1 cellular context compared by ENCODE assay signal in the genomic region with DNA sequence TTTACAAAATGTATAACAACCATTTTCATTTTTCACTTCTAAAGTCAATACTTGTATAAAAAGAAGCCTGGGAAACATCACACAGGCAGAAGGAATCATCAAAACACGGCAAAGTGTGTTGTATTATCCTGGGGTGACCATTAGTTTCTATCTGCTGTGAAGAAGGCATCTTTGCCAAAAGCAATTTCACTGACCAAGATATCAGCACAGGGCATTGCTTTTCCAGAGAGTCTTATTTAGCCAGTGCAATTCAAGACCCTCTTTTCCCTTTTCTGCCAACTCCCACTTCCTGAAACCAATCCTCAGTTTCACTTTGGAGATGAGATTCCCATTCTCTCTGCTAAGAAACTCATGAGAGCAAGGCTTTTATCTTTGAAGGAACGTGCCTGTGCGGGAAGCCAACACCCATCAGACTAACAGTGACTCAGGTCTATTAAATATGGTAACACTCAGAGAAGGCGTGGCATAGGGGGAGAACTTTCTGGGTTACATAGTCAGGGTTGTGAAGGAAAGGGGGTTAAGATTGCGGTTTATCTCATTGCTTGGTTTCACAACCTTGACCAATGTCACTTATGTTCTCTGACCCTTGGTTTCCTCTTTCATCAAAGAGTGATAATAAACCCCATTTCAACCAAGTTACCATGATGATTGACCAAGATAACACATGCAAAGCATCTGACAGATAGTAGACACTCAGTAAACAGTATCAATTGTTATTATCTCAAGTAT.
A peak's percentile ranks its signal among the peaks of the same experiment; 100 is the strongest.
TF ChIP-seq lines count a peak whose summit lies in the region.

No MANE protein-coding gene starts in this region.

TF ChIP-seq in K562, 482 proteins besides CTCF, POLR2A, EP300 and RAD21 (continued from another document and continues in another):
- TF ChIP-seq, protein P1, sequence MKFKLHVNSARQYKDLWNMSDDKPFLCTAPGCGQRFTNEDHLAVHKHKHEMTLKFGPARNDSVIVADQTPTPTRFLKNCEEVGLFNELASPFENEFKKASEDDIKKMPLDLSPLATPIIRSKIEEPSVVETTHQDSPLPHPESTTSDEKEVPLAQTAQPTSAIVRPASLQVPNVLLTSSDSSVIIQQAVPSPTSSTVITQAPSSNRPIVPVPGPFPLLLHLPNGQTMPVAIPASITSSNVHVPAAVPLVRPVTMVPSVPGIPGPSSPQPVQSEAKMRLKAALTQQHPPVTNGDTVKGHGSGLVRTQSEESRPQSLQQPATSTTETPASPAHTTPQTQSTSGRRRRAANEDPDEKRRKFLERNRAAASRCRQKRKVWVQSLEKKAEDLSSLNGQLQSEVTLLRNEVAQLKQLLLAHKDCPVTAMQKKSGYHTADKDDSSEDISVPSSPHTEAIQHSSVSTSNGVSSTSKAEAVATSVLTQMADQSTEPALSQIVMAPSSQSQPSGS (CRISPR knock-in tag; IDR thresholded peaks at IDR 0.05), result no peak
- TF ChIP-seq FOXK2 (conservative IDR thresholded peaks at IDR 0.05 in 1 of 2, IDR thresholded peaks at IDR 0.05 in 1 of 2; ENCODE audit: low read depth in 2 of 2) (no peak), ZFPM2 (CRISPR knock-in tag; IDR thresholded peaks at IDR 0.05) (no peak), MEIS2 (IDR thresholded peaks at IDR 0.05; ENCODE audit: partially characterized antibody) (peak; percentile 76), ZNF124 (CRISPR knock-in tag; IDR thresholded peaks at IDR 0.05) (no peak), MAFG (tag; conservative IDR thresholded peaks at IDR 0.05) (peak; percentile 74), XRCC4 (IDR thresholded peaks at IDR 0.05; ENCODE audit: extremely low read depth, insufficient read depth, insufficient read length) (no peak), ILF3 (IDR thresholded peaks at IDR 0.05; ENCODE audit: borderline replicate concordance) (no peak), LEF1 (IDR thresholded peaks at IDR 0.05) (peak; percentile 70; the same call in 1 of the 2 replicates), BHLHE40 (IDR thresholded peaks at IDR 0.05; ENCODE audit: low read length) (peak; percentile 96), ESRRB (CRISPR knock-in tag; IDR thresholded peaks at IDR 0.05; ENCODE audit: borderline replicate concordance) (no peak), ERF (CRISPR knock-in tag; IDR thresholded peaks at IDR 0.05) (no peak), ZNF589 (CRISPR knock-in tag; IDR thresholded peaks at IDR 0.05; ENCODE audit: low read depth) (no peak), ZC3H8 (IDR thresholded peaks at IDR 0.05) (no peak), MEF2D (tag; conservative IDR thresholded peaks at IDR 0.05; ENCODE audit: low read depth) (no peak), ZNF41 (CRISPR knock-in tag; conservative IDR thresholded peaks at IDR 0.05) (no peak), GTF2A2 (tag; IDR thresholded peaks at IDR 0.05) (no peak), PHB (CRISPR knock-in tag; IDR thresholded peaks at IDR 0.05) (no peak), JUND (IDR thresholded peaks at IDR 0.05; ENCODE audit: borderline replicate concordance, low read depth, low read length) (peak; percentile 56; the same call in 1 of the 2 replicates), JUND (tag; IDR thresholded peaks at IDR 0.05; ENCODE audit: borderline replicate concordance, low read depth, low read length) (peak; percentile 65; the same call in 1 of the 3 replicates), HDAC1 (IDR thresholded peaks at IDR 0.05) (peak in 1 of 2 experiments; percentile 80; a peak in 1 of 4 replicates), SMAD2 (IDR thresholded peaks at IDR 0.05; ENCODE audit: low read depth, low read length) (no peak), ZNF696 (CRISPR knock-in tag; conservative IDR thresholded peaks at IDR 0.05) (no peak), ZFP36 (IDR thresholded peaks at IDR 0.05; ENCODE audit: low read depth, low read length, partially characterized antibody) (no peak), TCF3 (CRISPR knock-in tag; IDR thresholded peaks at IDR 0.05) (peak; percentile 73), ZFP30 (CRISPR knock-in tag; IDR thresholded peaks at IDR 0.05; ENCODE audit: borderline replicate concordance) (no peak), SRSF9 (IDR thresholded peaks at IDR 0.05; ENCODE audit: borderline replicate concordance, low read depth, low read length) (no peak), ZNF184 (CRISPR knock-in tag; IDR thresholded peaks at IDR 0.05) (no peak), GABPA (tag; conservative IDR thresholded peaks at IDR 0.05; ENCODE audit: low read depth) (no peak), MTA1 (IDR thresholded peaks at IDR 0.05; ENCODE audit: borderline replicate concordance) (0 out of 2 replicates have a peak, but pooled peaks have one; percentile 52), CCNT2 (IDR thresholded peaks at IDR 0.05; ENCODE audit: borderline replicate concordance, extremely low read depth, insufficient read length, low read depth, low read length) (peak; percentile 40)
- TF ChIP-seq, protein P2, sequence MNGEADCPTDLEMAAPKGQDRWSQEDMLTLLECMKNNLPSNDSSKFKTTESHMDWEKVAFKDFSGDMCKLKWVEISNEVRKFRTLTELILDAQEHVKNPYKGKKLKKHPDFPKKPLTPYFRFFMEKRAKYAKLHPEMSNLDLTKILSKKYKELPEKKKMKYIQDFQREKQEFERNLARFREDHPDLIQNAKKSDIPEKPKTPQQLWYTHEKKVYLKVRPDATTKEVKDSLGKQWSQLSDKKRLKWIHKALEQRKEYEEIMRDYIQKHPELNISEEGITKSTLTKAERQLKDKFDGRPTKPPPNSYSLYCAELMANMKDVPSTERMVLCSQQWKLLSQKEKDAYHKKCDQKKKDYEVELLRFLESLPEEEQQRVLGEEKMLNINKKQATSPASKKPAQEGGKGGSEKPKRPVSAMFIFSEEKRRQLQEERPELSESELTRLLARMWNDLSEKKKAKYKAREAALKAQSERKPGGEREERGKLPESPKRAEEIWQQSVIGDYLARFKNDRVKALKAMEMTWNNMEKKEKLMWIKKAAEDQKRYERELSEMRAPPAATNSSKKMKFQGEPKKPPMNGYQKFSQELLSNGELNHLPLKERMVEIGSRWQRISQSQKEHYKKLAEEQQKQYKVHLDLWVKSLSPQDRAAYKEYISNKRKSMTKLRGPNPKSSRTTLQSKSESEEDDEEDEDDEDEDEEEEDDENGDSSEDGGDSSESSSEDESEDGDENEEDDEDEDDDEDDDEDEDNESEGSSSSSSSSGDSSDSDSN (IDR thresholded peaks at IDR 0.05; ENCODE audit: borderline replicate concordance in 1 of 2, low read depth in 2 of 2, low read length in 2 of 2), result no peak
- TF ChIP-seq, protein P3, sequence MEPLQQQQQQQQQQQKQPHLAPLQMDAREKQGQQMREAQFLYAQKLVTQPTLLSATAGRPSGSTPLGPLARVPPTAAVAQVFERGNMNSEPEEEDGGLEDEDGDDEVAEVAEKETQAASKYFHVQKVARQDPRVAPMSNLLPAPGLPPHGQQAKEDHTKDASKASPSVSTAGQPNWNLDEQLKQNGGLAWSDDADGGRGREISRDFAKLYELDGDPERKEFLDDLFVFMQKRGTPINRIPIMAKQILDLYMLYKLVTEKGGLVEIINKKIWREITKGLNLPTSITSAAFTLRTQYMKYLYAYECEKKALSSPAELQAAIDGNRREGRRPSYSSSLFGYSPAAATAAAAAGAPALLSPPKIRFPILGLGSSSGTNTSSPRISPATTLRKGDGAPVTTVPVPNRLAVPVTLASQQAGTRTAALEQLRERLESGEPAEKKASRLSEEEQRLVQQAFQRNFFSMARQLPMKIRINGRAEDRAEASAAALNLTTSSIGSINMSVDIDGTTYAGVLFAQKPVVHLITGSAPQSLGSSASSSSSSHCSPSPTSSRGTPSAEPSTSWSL (CRISPR knock-in tag; IDR thresholded peaks at IDR 0.05; ENCODE audit: borderline replicate concordance), result no peak
- TF ChIP-seq, protein P4, sequence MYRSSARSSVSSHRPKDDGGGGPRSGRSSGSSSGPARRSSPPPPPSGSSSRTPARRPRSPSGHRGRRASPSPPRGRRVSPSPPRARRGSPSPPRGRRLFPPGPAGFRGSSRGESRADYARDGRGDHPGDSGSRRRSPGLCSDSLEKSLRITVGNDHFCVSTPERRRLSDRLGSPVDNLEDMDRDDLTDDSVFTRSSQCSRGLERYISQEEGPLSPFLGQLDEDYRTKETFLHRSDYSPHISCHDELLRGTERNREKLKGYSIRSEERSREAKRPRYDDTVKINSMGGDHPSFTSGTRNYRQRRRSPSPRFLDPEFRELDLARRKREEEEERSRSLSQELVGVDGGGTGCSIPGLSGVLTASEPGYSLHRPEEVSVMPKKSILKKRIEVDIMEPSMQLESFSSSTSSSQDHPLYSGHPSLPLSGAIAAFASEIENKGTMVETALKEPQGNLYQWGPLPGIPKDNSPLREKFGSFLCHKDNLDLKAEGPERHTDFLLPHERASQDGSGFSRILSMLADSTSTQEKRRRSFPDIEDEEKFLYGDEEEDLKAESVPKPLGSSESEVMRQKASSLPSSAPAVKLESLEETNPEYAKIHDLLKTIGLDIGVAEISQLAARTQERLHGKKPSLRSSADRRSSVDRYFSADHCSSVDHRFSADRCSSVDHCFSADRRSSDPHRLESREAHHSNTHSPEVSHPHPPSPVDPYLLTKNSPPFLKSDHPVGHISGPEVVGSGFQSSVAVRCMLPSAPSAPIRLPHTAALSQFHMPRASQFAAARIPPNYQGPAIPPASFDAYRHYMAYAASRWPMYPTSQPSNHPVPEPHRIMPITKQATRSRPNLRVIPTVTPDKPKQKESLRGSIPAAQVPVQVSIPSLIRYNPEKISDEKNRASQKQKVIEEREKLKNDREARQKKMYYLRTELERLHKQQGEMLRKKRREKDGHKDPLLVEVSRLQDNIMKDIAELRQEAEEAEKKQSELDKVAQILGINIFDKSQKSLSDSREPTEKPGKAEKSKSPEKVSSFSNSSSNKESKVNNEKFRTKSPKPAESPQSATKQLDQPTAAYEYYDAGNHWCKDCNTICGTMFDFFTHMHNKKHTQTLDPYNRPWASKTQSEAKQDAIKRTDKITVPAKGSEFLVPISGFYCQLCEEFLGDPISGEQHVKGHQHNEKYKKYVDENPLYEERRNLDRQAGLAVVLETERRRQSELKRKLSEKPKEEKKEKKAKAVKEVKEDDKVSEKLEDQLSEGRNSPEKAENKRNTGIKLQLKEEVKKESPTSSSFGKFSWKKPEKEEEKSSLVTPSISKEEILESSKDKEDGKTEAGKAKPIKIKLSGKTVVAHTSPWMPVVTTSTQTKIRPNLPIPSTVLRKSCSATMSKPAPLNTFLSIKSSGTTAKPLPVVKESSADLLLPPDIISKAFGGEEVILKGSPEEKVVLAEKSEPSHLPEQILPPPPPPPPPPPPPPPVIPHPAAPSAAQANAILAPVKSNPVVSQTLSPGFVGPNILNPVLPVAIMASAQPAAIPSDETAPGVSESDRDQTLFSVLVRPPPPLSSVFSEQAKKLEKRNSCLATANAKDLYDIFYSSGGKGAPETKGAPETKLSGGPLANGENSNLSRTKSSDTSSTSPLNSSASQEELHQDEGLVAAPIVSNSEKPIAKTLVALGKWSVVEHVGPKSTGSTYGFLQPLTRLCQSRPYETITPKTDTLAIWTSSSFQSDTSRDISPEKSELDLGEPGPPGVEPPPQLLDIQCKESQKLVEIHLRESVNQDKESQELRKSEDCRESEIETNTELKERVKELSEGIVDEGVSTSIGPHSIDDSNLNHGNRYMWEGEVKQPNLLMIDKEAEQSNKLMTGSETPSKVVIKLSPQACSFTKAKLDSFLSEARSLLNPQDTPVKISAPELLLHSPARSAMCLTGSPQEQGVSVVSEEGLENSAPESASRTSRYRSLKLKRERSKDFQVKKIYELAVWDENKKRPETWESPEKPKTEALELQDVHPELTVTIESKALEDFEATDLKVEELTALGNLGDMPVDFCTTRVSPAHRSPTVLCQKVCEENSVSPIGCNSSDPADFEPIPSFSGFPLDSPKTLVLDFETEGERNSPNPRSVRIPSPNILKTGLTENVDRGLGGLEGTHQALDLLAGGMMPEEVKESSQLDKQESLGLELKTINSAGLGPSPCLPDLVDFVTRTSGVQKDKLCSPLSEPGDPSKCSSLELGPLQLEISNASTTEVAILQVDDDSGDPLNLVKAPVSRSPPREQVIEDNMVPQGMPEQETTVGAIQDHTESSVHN (IDR thresholded peaks at IDR 0.05; ENCODE audit: borderline replicate concordance in 1 of 2, low read depth in 1 of 2), result peak in 1 of 2 experiments; percentile 66; a peak in 2 of 4 replicates
- TF ChIP-seq, protein P5, sequence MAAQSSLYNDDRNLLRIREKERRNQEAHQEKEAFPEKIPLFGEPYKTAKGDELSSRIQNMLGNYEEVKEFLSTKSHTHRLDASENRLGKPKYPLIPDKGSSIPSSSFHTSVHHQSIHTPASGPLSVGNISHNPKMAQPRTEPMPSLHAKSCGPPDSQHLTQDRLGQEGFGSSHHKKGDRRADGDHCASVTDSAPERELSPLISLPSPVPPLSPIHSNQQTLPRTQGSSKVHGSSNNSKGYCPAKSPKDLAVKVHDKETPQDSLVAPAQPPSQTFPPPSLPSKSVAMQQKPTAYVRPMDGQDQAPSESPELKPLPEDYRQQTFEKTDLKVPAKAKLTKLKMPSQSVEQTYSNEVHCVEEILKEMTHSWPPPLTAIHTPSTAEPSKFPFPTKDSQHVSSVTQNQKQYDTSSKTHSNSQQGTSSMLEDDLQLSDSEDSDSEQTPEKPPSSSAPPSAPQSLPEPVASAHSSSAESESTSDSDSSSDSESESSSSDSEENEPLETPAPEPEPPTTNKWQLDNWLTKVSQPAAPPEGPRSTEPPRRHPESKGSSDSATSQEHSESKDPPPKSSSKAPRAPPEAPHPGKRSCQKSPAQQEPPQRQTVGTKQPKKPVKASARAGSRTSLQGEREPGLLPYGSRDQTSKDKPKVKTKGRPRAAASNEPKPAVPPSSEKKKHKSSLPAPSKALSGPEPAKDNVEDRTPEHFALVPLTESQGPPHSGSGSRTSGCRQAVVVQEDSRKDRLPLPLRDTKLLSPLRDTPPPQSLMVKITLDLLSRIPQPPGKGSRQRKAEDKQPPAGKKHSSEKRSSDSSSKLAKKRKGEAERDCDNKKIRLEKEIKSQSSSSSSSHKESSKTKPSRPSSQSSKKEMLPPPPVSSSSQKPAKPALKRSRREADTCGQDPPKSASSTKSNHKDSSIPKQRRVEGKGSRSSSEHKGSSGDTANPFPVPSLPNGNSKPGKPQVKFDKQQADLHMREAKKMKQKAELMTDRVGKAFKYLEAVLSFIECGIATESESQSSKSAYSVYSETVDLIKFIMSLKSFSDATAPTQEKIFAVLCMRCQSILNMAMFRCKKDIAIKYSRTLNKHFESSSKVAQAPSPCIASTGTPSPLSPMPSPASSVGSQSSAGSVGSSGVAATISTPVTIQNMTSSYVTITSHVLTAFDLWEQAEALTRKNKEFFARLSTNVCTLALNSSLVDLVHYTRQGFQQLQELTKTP (IDR thresholded peaks at IDR 0.05; ENCODE audit: low read depth in 1 of 2, partially characterized antibody in 2 of 2), result no peak
- TF ChIP-seq, protein P6, sequence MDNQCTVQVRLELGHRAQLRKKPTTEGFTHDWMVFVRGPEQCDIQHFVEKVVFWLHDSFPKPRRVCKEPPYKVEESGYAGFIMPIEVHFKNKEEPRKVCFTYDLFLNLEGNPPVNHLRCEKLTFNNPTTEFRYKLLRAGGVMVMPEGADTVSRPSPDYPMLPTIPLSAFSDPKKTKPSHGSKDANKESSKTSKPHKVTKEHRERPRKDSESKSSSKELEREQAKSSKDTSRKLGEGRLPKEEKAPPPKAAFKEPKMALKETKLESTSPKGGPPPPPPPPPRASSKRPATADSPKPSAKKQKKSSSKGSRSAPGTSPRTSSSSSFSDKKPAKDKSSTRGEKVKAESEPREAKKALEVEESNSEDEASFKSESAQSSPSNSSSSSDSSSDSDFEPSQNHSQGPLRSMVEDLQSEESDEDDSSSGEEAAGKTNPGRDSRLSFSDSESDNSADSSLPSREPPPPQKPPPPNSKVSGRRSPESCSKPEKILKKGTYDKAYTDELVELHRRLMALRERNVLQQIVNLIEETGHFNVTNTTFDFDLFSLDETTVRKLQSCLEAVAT (IDR thresholded peaks at IDR 0.05), result peak in 1 of 2 experiments; percentile 77; a peak in 2 of 4 replicates
